Comparison of ENCODE assay signal across 11 cellular contexts in the genomic region with DNA sequence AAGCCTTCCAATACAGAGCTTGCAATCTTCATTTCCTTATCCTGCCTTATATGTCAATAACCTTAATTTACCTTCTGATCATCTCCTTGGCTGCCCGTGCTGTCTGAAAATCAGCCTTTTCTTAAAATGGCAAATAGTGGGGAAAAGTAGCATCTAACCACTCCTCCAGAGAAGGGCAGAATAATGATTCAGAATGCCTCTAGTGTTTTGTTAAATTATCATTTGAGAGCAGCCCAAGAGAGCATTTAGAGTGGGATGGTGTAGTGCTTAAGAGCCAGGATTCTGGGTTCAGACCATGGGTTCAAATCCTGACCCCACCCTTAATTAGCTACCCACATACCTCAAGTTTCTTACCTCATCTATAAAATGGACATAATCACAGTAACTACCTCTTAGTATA. TPM values are rescaled to one million over a fixed set of nuclear protein-coding genes. Genes with fewer than 3 reads are reported as not detected.
DNase-seq lines count a peak whose midpoint lies in the region; FAIRE-seq and TF ChIP-seq lines count a peak whose summit lies in the region.
"Had no signal": no experiment of that assay in that cellular context is flagged by ENCODE, and none has a peak within 500 bp of the region (broad histone marks: within the 10 kb centered on the region; RNA-seq: fewer than 3 reads in every experiment).

No MANE protein-coding gene starts in this region.

- POLR2A ChIA-PET in MCF 10A (lab: Yijun Ruan, JAX), result interaction anchor here (0.7 to 2.0 kb wide), 3 partner anchors 8 to 17 kb away, joined by 3 to 9 read pairs (median 8); partner anchors contain the start of genes CASP2 and GSTK1

- H3K27me3 Mint-ChIP-seq in MCF 10A (ENCODE audit: insufficient read depth, unreplicated experiment), result no peaks in the 10 kb centered on the region
- H3K27me3 Mint-ChIP-seq in astrocyte (ENCODE audit: low read depth, unreplicated experiment), result no peaks in the 10 kb centered on the region

- H3K27ac Mint-ChIP-seq in MCF 10A (ENCODE audit: low read depth, unreplicated experiment) (no peak overlapping the region), astrocyte (ENCODE audit: unreplicated experiment) (peak overlapping the region; percentile 87)

- H3K27me3 ChIP-seq in breast epithelium (no peaks in the 10 kb centered on the region), astrocyte (ENCODE audit: insufficient read depth, low read length) (no peaks in the 10 kb centered on the region), muscle layer of duodenum (ENCODE audit: low read depth, low read length) (no peaks in the 10 kb centered on the region), tibial nerve (no peaks in the 10 kb centered on the region)
- H3K27me3 ChIP-seq: BE2C had no signal

- TF ChIP-seq CTCF in breast epithelium (IDR thresholded peaks at IDR 0.05) (no peak), MCF 10A (IDR thresholded peaks at IDR 0.05; ENCODE audit: unreplicated experiment) (no peak), astrocyte (IDR thresholded peaks at IDR 0.05; ENCODE audit: insufficient read depth, low read depth, low read length) (no peak), tibial nerve (IDR thresholded peaks at IDR 0.05) (no peak)

- H3K27ac ChIP-seq in breast epithelium (peak overlapping the region; percentile 84 to 89), astrocyte (ENCODE audit: low read depth, low read length) (no peak overlapping the region), muscle layer of duodenum (ENCODE audit: low read length) (peak overlapping the region; percentile 78), tibial nerve (peak overlapping the region; percentile 66 to 94 (median 82))

- CTCF ChIA-PET in MCF 10A (lab: Yijun Ruan, JAX), result interaction anchor here (0.7 to 2.6 kb wide), 9 partner anchors 12 to 136 kb away, joined by 3 to 10 read pairs (median 4); partner anchors contain the start of gene GSTK1

- no peak overlapping the region for H2AFZ ChIP-seq in astrocyte (ENCODE audit: low read depth, low read length)

- no peaks in the 10 kb centered on the region for H3K79me2 ChIP-seq in astrocyte (ENCODE audit: insufficient read depth, low read length)

- intact Hi-C loops in breast epithelium (cut with DNase I; ENCODE audit: low total_unique reads), result no loop called here
- intact Hi-C loops in MCF 10A (cut with micrococcal nuclease), result no loop called here

- DNase-seq in breast epithelium (ENCODE audit: low spot score in 2 of 2) (no peak), MCF 10A (ENCODE audit: unreplicated experiment) (no peak), astrocyte (ENCODE audit: low read depth) (no peak), tibial nerve (ENCODE audit: low spot score in 2 of 2) (no peak), NK-92 (lab: John Stamatoyannopoulos, UW; ENCODE audit: unreplicated experiment) (no peak), NCI-H1436 treated with DMSO at 0.1 percent for 48 hours (lab: John Stamatoyannopoulos, UW) (no peak), cortex of kidney (lab: John Stamatoyannopoulos, UW) (no peak)
- DNase-seq: activated gamma-delta T cell, BE2C, NCI-H2171 had no signal

- H3K4me3 ChIP-seq in breast epithelium, result no peak overlapping the region
- no peak overlapping the region for H3K4me3 ChIP-seq in astrocyte (ENCODE audit: insufficient read depth, low read depth, low read length)
- H3K4me3 ChIP-seq in muscle layer of duodenum (ENCODE audit: low read depth in 1 of 2, low read length in 2 of 2), result peak overlapping the region in 1 of 2 donors; percentile 22
- peak overlapping the region in 1 of 4 donors; percentile 34 for H3K4me3 ChIP-seq in tibial nerve

- no peak for TF ChIP-seq POLR2A in breast epithelium (IDR thresholded peaks at IDR 0.05)
- no peak for TF ChIP-seq POLR2A in tibial nerve (IDR thresholded peaks at IDR 0.05)

- H3K4me1 ChIP-seq in breast epithelium (peaks cover 0 to 9% of the 10 kb centered on the region in 2 donors), astrocyte (ENCODE audit: insufficient read depth, low read length) (peaks cover 8% of the 10 kb centered on the region), muscle layer of duodenum (ENCODE audit: control insufficient read depth in 1 of 2, insufficient read depth in 2 of 2, low read length in 2 of 2) (peaks cover 13 to 22% of the 10 kb centered on the region in 2 donors), tibial nerve (peaks cover 0 to 54% (median 26%) of the 10 kb centered on the region in 4 donors)

- FAIRE-seq in astrocyte (lab: Jason Lieb, UNC), result no peak

- BruUV-seq in MCF 10A (replicated peaks; lab: Mats Ljungman, UMichigan), result no TSS peak

- H3K9ac ChIP-seq in astrocyte (ENCODE audit: low read length), result peak overlapping the region; percentile 19

- H4K20me1 ChIP-seq in astrocyte (ENCODE audit: insufficient read depth, low read length), result no peaks in the 10 kb centered on the region

- WGBS in tibial nerve, 2 donors, result 19 to 26% methylated on average over 1 of the region's 1 CpG

- H3K36me3 ChIP-seq in breast epithelium (no peaks in the 10 kb centered on the region), astrocyte (ENCODE audit: insufficient read depth, low read length) (no peaks in the 10 kb centered on the region), muscle layer of duodenum (ENCODE audit: control insufficient read depth in 1 of 2, insufficient read depth in 2 of 2, low read length in 2 of 2) (no peaks in the 10 kb centered on the region), tibial nerve (no peaks in the 10 kb centered on the region)
- H3K36me3 ChIP-seq: BE2C had no signal

- H3K9me3 ChIP-seq in breast epithelium, result no peaks in the 10 kb centered on the region
- no peaks in the 10 kb centered on the region for H3K9me3 ChIP-seq in astrocyte (ENCODE audit: insufficient read depth, low read depth, low read length)
- no peaks in the 10 kb centered on the region for H3K9me3 ChIP-seq in muscle layer of duodenum (ENCODE audit: control insufficient read depth in 1 of 2, low read length in 2 of 2)
- no peaks in the 10 kb centered on the region for H3K9me3 ChIP-seq in tibial nerve
- H3K9me3 ChIP-seq: BE2C had no signal

- H3K36me3 Mint-ChIP-seq in MCF 10A (ENCODE audit: insufficient read depth, unreplicated experiment) (no peaks in the 10 kb centered on the region), astrocyte (ENCODE audit: low read depth, unreplicated experiment) (no peaks in the 10 kb centered on the region)

- H3K9me3 Mint-ChIP-seq in MCF 10A (ENCODE audit: unreplicated experiment) (no peaks in the 10 kb centered on the region), astrocyte (ENCODE audit: unreplicated experiment) (no peaks in the 10 kb centered on the region)

- peak overlapping the region; percentile 56 for H3K4me2 ChIP-seq in astrocyte (ENCODE audit: low read length)

- no peak for TF ChIP-seq EP300 in tibial nerve (IDR thresholded peaks at IDR 0.05)

- H3K4me3 Mint-ChIP-seq in MCF 10A (ENCODE audit: unreplicated experiment) (no peak overlapping the region), astrocyte (ENCODE audit: unreplicated experiment) (no peak overlapping the region)

- H3K4me1 Mint-ChIP-seq in MCF 10A (ENCODE audit: insufficient read depth, unreplicated experiment) (peaks cover 15% of the 10 kb centered on the region), astrocyte (ENCODE audit: low read depth, unreplicated experiment) (peaks cover 23% of the 10 kb centered on the region)

RNA-seq across cellular contexts. Expression of gene TMEM139, which starts 4.6 kb away (rescaled TPM):
- 10 to 100 TPM in 2 of 3 donors, 1 to 10 TPM in 1; 1.4 to 27.4 (median 14.4) TPM for total RNA-seq in breast epithelium
- 8.1 and 9.2 TPM in 2 replicates for total RNA-seq in MCF 10A (2022)
- 0.20 TPM in 1 of 2 replicates, not detected in the other for total RNA-seq in astrocyte
- total RNA-seq in tibial nerve, result 10 to 100 TPM in 1 of 4 donors, 1 to 10 TPM in 3; 2.1 to 12.0 (median 6.4) TPM

RNA-seq across cellular contexts. Expression of gene CASP2, which starts 8.0 kb away (rescaled TPM):
- total RNA-seq in breast epithelium, result 10 to 100 TPM; 11.7 to 24.9 (median 22.8) TPM
- 15.1 and 17.4 TPM in 2 replicates for total RNA-seq in MCF 10A (2022)
- 32.6 and 38.0 TPM in 2 replicates for total RNA-seq in astrocyte
- 10 to 100 TPM; 18.4 to 25.2 (median 21.3) TPM for total RNA-seq in tibial nerve

RNA-seq across cellular contexts. Expression of gene GSTK1, which starts 16.9 kb away (rescaled TPM):
- total RNA-seq in breast epithelium, result 100 to 1,000 TPM; 196 to 242 (median 199) TPM
- total RNA-seq in MCF 10A (2022), result 69.7 and 79.9 TPM in 2 replicates
- 97.5 and 102 TPM in 2 replicates for total RNA-seq in astrocyte
- total RNA-seq in tibial nerve, result 100 to 1,000 TPM; 149 to 202 (median 161) TPM

RNA-seq across cellular contexts. Expression of gene CLCN1, which starts 35.8 kb away (rescaled TPM):
- total RNA-seq in breast epithelium (under 1 TPM in 1 of 3 donors, not detected in 2; 0.29 TPM), MCF 10A (2022) (not detected in 2 replicates), astrocyte (not detected in 2 replicates), tibial nerve (not detected)

RNA-seq across cellular contexts. Expression of gene TAS2R40, which starts 58.3 kb away (rescaled TPM):
- total RNA-seq in breast epithelium (not detected), MCF 10A (2022) (not detected in 2 replicates), astrocyte (not detected in 2 replicates), tibial nerve (not detected)
